In the genomic region with DNA sequence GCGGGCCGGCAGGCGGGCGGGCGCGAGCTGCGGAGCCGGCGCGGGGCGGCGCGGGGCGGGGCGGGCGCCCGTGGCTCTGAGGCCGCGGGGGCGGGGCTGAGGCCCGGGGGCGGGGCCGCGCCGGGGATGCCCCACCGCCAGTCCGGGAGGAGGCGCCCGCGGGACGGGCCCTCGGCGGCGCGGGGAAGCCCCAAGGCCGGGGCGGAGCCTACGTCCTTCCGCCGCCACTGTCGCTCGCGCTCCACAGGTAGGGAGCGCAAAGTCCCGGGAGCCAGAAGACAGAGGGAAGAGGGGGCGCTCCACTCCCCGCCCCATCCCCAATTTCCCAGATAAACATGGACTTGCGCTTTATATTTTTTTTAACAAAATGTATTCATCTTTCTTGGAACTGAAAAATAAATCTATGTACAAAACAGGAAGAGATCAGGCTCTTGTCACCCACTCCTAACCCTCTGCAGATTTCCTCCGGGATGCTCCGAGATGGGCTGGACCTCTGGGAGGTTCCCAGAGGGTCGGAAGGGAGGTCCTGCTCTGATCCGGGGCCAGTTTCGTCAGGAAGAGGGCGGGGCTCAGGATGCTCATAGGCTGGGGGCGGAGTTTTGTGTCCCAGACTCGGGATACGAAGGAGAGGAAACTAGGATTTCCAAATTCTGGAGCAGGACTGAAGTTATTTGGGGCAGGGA, we compare ENCODE assay signal across 1 cellular context.
TF ChIP-seq lines count a peak whose summit lies in the region.

A gene (minus strand): TSS at position 52 of the 683 bp plus-strand sequence. CDS start 65 bp downstream, outside the sequence.

TF ChIP-seq in GM12878, 131 proteins besides CTCF, POLR2A, EP300 and RAD21 (continued from another document):
- TF ChIP-seq, protein P1, sequence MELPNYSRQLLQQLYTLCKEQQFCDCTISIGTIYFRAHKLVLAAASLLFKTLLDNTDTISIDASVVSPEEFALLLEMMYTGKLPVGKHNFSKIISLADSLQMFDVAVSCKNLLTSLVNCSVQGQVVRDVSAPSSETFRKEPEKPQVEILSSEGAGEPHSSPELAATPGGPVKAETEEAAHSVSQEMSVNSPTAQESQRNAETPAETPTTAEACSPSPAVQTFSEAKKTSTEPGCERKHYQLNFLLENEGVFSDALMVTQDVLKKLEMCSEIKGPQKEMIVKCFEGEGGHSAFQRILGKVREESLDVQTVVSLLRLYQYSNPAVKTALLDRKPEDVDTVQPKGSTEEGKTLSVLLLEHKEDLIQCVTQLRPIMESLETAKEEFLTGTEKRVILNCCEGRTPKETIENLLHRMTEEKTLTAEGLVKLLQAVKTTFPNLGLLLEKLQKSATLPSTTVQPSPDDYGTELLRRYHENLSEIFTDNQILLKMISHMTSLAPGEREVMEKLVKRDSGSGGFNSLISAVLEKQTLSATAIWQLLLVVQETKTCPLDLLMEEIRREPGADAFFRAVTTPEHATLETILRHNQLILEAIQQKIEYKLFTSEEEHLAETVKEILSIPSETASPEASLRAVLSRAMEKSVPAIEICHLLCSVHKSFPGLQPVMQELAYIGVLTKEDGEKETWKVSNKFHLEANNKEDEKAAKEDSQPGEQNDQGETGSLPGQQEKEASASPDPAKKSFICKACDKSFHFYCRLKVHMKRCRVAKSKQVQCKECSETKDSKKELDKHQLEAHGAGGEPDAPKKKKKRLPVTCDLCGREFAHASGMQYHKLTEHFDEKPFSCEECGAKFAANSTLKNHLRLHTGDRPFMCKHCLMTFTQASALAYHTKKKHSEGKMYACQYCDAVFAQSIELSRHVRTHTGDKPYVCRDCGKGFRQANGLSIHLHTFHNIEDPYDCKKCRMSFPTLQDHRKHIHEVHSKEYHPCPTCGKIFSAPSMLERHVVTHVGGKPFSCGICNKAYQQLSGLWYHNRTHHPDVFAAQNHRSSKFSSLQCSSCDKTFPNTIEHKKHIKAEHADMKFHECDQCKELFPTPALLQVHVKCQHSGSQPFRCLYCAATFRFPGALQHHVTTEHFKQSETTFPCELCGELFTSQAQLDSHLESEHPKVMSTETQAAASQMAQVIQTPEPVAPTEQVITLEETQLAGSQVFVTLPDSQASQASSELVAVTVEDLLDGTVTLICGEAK (IDR thresholded peaks at IDR 0.05; ENCODE audit: borderline replicate concordance) = peak; percentile 31; the same call in 1 of the 2 replicates
- TF ChIP-seq ZNF207 (IDR thresholded peaks at IDR 0.05; ENCODE audit: borderline replicate concordance) (no peak), GATAD2B (conservative IDR thresholded peaks at IDR 0.05; ENCODE audit: low read depth) (peak; percentile 42; the same call in 1 of the 2 replicates), CREB1 (IDR thresholded peaks at IDR 0.05; ENCODE audit: low read depth) (peak; percentile 30; the same call in 1 of the 2 replicates), BHLHE40 (IDR thresholded peaks at IDR 0.05; ENCODE audit: borderline replicate concordance in 1 of 2, low read depth in 2 of 2, low read length in 1 of 2) (peak in 1 of 2 experiments; percentile 21; a peak in 1 of 4 replicates), IKZF2 (IDR thresholded peaks at IDR 0.05) (peak; percentile 73 to 75; a peak in 3 of 4 replicates), BMI1 (IDR thresholded peaks at IDR 0.05; ENCODE audit: borderline replicate concordance) (no peak), NR2F1 (conservative IDR thresholded peaks at IDR 0.05) (0 out of 2 replicates have a peak, but pooled peaks have one; percentile 34), EGR1 (IDR thresholded peaks at IDR 0.05; ENCODE audit: borderline replicate concordance in 1 of 2, low read depth in 2 of 2, low read length in 2 of 2) (0 out of 3 replicates have a peak, but pooled peaks of 1 of the 2 experiments have one; percentile 49), POLR2AphosphoS2 (IDR thresholded peaks at IDR 0.05; ENCODE audit: low read depth, low read length) (0 out of 2 replicates have a peak, but pooled peaks have one; percentile 33), TAF1 (IDR thresholded peaks at IDR 0.05; ENCODE audit: borderline replicate concordance, low read depth, low read length) (peak; percentile 17; the same call in 1 of the 2 replicates), HCFC1 (IDR thresholded peaks at IDR 0.05; ENCODE audit: low read length) (no peak), MXI1 (IDR thresholded peaks at IDR 0.05; ENCODE audit: low read depth, low read length) (0 out of 2 replicates have a peak, but pooled peaks have one; percentile 33), DPF2 (IDR thresholded peaks at IDR 0.05) (peak; percentile 54), IKZF1 (conservative IDR thresholded peaks at IDR 0.05) (peak; percentile 73)
- TF ChIP-seq, protein P2, sequence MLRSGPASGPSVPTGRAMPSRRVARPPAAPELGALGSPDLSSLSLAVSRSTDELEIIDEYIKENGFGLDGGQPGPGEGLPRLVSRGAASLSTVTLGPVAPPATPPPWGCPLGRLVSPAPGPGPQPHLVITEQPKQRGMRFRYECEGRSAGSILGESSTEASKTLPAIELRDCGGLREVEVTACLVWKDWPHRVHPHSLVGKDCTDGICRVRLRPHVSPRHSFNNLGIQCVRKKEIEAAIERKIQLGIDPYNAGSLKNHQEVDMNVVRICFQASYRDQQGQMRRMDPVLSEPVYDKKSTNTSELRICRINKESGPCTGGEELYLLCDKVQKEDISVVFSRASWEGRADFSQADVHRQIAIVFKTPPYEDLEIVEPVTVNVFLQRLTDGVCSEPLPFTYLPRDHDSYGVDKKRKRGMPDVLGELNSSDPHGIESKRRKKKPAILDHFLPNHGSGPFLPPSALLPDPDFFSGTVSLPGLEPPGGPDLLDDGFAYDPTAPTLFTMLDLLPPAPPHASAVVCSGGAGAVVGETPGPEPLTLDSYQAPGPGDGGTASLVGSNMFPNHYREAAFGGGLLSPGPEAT (IDR thresholded peaks at IDR 0.05; ENCODE audit: low read depth) = peak; percentile 72
- TF ChIP-seq, protein P3, sequence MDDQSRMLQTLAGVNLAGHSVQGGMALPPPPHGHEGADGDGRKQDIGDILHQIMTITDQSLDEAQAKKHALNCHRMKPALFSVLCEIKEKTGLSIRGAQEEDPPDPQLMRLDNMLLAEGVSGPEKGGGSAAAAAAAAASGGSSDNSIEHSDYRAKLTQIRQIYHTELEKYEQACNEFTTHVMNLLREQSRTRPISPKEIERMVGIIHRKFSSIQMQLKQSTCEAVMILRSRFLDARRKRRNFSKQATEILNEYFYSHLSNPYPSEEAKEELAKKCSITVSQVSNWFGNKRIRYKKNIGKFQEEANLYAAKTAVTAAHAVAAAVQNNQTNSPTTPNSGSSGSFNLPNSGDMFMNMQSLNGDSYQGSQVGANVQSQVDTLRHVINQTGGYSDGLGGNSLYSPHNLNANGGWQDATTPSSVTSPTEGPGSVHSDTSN (IDR thresholded peaks at IDR 0.05; ENCODE audit: insufficient replicate concordance, low read depth, low read length) = no peak
- TF ChIP-seq, protein P4, sequence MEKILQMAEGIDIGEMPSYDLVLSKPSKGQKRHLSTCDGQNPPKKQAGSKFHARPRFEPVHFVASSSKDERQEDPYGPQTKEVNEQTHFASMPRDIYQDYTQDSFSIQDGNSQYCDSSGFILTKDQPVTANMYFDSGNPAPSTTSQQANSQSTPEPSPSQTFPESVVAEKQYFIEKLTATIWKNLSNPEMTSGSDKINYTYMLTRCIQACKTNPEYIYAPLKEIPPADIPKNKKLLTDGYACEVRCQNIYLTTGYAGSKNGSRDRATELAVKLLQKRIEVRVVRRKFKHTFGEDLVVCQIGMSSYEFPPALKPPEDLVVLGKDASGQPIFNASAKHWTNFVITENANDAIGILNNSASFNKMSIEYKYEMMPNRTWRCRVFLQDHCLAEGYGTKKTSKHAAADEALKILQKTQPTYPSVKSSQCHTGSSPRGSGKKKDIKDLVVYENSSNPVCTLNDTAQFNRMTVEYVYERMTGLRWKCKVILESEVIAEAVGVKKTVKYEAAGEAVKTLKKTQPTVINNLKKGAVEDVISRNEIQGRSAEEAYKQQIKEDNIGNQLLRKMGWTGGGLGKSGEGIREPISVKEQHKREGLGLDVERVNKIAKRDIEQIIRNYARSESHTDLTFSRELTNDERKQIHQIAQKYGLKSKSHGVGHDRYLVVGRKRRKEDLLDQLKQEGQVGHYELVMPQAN (conservative IDR thresholded peaks at IDR 0.05) = peak; percentile 54; the same call in 1 of the 2 replicates
